8 cellular contexts compared by ENCODE assay signal in genomic region chr15:51227967-51228783, GRCh38.
DNase-seq lines count a peak whose midpoint lies in the region; ATAC-seq and TF ChIP-seq lines count a peak whose summit lies in the region.

No MANE protein-coding gene starts in this region.

- no peak overlapping the region for H3K27ac ChIP-seq in SJCRH30
- H3K27ac ChIP-seq in stomach: peak overlapping the region in 1 of 5 donors; percentile 42

- H3K36me3 ChIP-seq in SJCRH30 (no peaks in the 10 kb centered on the region), stomach (no peaks in the 10 kb centered on the region)

- TF ChIP-seq CTCF in fibroblast of the aortic adventitia (IDR thresholded peaks at IDR 0.05; ENCODE audit: insufficient read depth, low read length) (no peak), stomach (IDR thresholded peaks at IDR 0.05) (no peak)

- peak; percentile 43 for DNase-seq in ELF-1 (ENCODE audit: low read depth, low spot score)
- peak; percentile 17 to 31 for DNase-seq in SJCRH30
- peak; percentile 87 for DNase-seq in fibroblast of the aortic adventitia (ENCODE audit: low read depth)
- DNase-seq in stimulated activated CD4-positive, alpha-beta T cell treated with anti-CD3 and anti-CD28 coated beads, TNF-alpha, amount 100 ng/mL, for 48 hours (ENCODE audit: low read depth in 3 of 3): peak in 2 of 3 donors; percentile 6 to 14
- DNase-seq in stomach: no peak
- no peak for DNase-seq in midbrain (lab: John Stamatoyannopoulos, UW)

- H3K4me3 ChIP-seq in SJCRH30 (no peak overlapping the region), fibroblast of the aortic adventitia (ENCODE audit: low read depth, low read length) (no peak overlapping the region), stomach (no peak overlapping the region)

- H3K4me1 ChIP-seq in SJCRH30 (peaks cover 5% of the 10 kb centered on the region; the same call in 1 of the 2 replicates), stomach (no peaks in the 10 kb centered on the region)

- no peak for TF ChIP-seq POLR2A in stomach (IDR thresholded peaks at IDR 0.05)

- intact Hi-C loops in stomach (cut with DNase I; ENCODE audit: low total_unique reads): no loop called here

- H3K9me3 ChIP-seq in SJCRH30 (replicated peaks) (no peaks in the 10 kb centered on the region), stomach (no peaks in the 10 kb centered on the region)

- ATAC-seq in GM19372 (IDR thresholded peaks at IDR 0.05; ENCODE audit: low read depth, unreplicated experiment) (peak; percentile 80), HG03280 (IDR thresholded peaks at IDR 0.05; ENCODE audit: unreplicated experiment) (peak; percentile 88)

- no peaks in the 10 kb centered on the region for H3K27me3 ChIP-seq in SJCRH30
- no peaks in the 10 kb centered on the region for H3K27me3 ChIP-seq in stomach

- 47 to 55% (median 50%) methylated on average over 3 of the region's 3 CpGs for WGBS in stomach, 5 donors

- TF ChIP-seq EP300 in stomach (IDR thresholded peaks at IDR 0.05): no peak

Comparison
In these comparisons a context has a peak if more than half of its experiments do, and no peak if none do; other contexts are left out.
1. DNase-seq: peak in ELF-1 (single experiment), SJCRH30 (2 of 2), fibroblast of the aortic adventitia (single experiment) and stimulated activated CD4-positive, alpha-beta T cell treated with anti-CD3 and anti-CD28 coated beads, TNF-alpha, amount 100 ng/mL, for 48 hours (2 of 3); none in stomach (single experiment) and midbrain (single experiment).